In the genomic region with DNA sequence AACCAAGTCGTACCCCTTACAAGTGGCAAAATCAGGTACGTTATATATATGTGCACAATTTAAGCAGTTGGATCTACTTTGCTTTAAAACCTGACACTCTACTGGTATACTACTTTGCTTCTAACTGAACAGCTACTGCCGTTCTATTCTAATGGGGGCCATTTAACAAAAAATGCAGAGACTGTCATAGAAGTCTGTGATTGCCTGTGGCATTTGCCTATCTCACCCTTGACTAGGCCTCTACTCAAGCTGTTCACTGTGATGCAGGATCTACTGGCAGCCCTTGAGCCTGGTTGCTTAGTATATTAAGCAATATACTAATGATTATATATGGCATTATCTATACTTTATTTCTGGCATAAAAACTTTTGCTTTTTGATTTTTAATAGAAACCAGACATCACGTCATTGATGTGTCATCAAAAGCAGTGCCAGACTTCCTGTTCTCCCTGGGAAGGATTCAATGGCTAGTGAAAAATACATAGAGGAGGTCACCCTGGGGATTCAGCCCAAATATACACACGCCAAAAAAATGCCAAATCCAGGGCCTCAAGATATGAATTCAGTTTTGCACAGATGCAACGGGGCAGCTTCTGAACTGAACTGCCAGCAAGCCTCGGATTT, we compare ENCODE assay signal across 26 cellular contexts. TPM values are rescaled to one million over a fixed set of nuclear protein-coding genes. Genes with fewer than 3 reads are reported as not detected.
DNase-seq lines count a peak whose midpoint lies in the region; ATAC-seq, FAIRE-seq and TF ChIP-seq lines count a peak whose summit lies in the region.
"Had no signal": no experiment of that assay in that cellular context is flagged by ENCODE, and none has a peak within 500 bp of the region (broad histone marks: within the 10 kb centered on the region; RNA-seq: fewer than 3 reads in every experiment).

No MANE protein-coding gene starts in this region.

- FAIRE-seq in bronchial epithelial cell (lab: Jason Lieb, UNC) = no peak
- FAIRE-seq: A549, colon, endometrium, GM12891 had no signal

- H3K36me3 ChIP-seq in ACC112 (ENCODE audit: insufficient read depth, low read length) (no peaks in the 10 kb centered on the region), MG63 (no peaks in the 10 kb centered on the region), bronchial epithelial cell (ENCODE audit: control insufficient read depth, insufficient read depth, low read length) (no peaks in the 10 kb centered on the region)
- H3K36me3 ChIP-seq: neural progenitor cell, vagina had no signal

- DNase-seq in MG63 (peak; percentile 54), bronchial epithelial cell (ENCODE audit: low read depth) (peak; percentile 65), foreskin keratinocyte (no peak), GM13977 (ENCODE audit: low spot score) (no peak), SKM-1 (lab: John Stamatoyannopoulos, UW; ENCODE audit: unreplicated experiment) (no peak)
- no peak for DNase-seq in activated effector memory CD4-positive, alpha-beta T cell treated with anti-CD3 and anti-CD28 coated beads, Interleukin-2, amount 50 U/mL, for 16 hours
- DNase-seq: activated gamma-delta T cell treated with Interleukin-2 at 50 U/mL for 16 hours, amniotic stem cell, DMS 273 treated with DMSO at 0.1 percent for 48 hours, HFFc6, Kasumi-1, left colon, NCI-H1092, NCI-H2029 treated with DMSO at 0.1 percent for 48 hours, SHP77 had no signal

- H3K4me1 ChIP-seq in ACC112 (ENCODE audit: control insufficient read depth, insufficient read depth, low read length, unreplicated experiment) (peaks cover 30% of the 10 kb centered on the region), foreskin keratinocyte (no peaks in the 10 kb centered on the region)
- H3K4me1 ChIP-seq: A549 had no signal

- TF ChIP-seq CTCF in bronchial epithelial cell (IDR thresholded peaks at IDR 0.05; ENCODE audit: insufficient read depth, low read length, severe bottlenecking) = no peak
- TF ChIP-seq CTCF in foreskin keratinocyte (conservative IDR thresholded peaks at IDR 0.05) = no peak
- no peak for TF ChIP-seq CTCF in GM13977 (IDR thresholded peaks at IDR 0.05; ENCODE audit: extremely low read depth, insufficient read depth, missing control alignments)

- in situ Hi-C loops in GM13977 (cut with MboI; ENCODE audit: low pct_unique_long_range_greater_than_20kb, low sequenced_read_pairs, unreplicated experiment) = no loop called here

- H3K27ac ChIP-seq in ACC112 (ENCODE audit: low read depth, low read length) (peak overlapping the region; percentile 72), foreskin keratinocyte (peak overlapping the region; percentile 72)
- H3K27ac ChIP-seq: A549, neural progenitor cell, vagina, VCaP had no signal

- H3K79me2 ChIP-seq in ACC112 (ENCODE audit: control insufficient read depth, insufficient read depth, low read length, unreplicated experiment) = no peaks in the 10 kb centered on the region

- H3K9me3 ChIP-seq in MG63 = no peaks in the 10 kb centered on the region
- H3K9me3 ChIP-seq: A549, vagina had no signal

- H2AFZ ChIP-seq in ACC112 (ENCODE audit: low read length, unreplicated experiment) = peak overlapping the region; percentile 48
- H2AFZ ChIP-seq: neural progenitor cell had no signal

- ATAC-seq in foreskin keratinocyte (peak; percentile 63), GM19467 (IDR thresholded peaks at IDR 0.05; ENCODE audit: unreplicated experiment) (no peak)
- ATAC-seq: A549, left colon had no signal

- H3K4me3 ChIP-seq in ACC112 (ENCODE audit: low read depth, low read length) (no peak overlapping the region), MG63 (no peak overlapping the region), bronchial epithelial cell (ENCODE audit: low read depth, low read length) (no peak overlapping the region)
- H3K4me3 ChIP-seq: A549, neural progenitor cell, vagina had no signal

- H3K27me3 ChIP-seq in ACC112 (ENCODE audit: insufficient read depth, low read length) (no peaks in the 10 kb centered on the region), MG63 (no peaks in the 10 kb centered on the region), bronchial epithelial cell (ENCODE audit: control insufficient read depth, insufficient read depth, low read length) (no peaks in the 10 kb centered on the region), foreskin keratinocyte (no peaks in the 10 kb centered on the region)
- H3K27me3 ChIP-seq: neural progenitor cell, vagina had no signal

RNA-seq across cellular contexts. Expression of a gene that starts 40.0 kb away (rescaled TPM):
- total RNA-seq in MG63 (2014; rRNA removed; shearing (Covaris generic); ENCODE audit: low replicate concordance) = 2.3 and 3.4 TPM in 2 replicates
- total RNA-seq in bronchial epithelial cell (14.2 and 33.4 TPM in 2 replicates), foreskin keratinocyte (0.21 and 0.41 TPM in 2 replicates)
- polyA plus RNA-seq in foreskin keratinocyte = 0.19 and 0.36 TPM in 2 replicates
- total RNA-seq: HT-29, NCI-H460 had no signal

Comparison
In these comparisons a context has a peak if more than half of its experiments do, and no peak if none do; other contexts are left out.
1. DNase-seq: peak in MG63 (single experiment) and bronchial epithelial cell (single experiment); none in foreskin keratinocyte (0 of 2), GM13977 (single experiment), SKM-1 (single experiment) and activated effector memory CD4-positive, alpha-beta T cell treated with anti-CD3 and anti-CD28 coated beads, Interleukin-2, amount 50 U/mL, for 16 hours (single experiment).